15 cellular contexts compared by ENCODE assay signal in the genomic region with DNA sequence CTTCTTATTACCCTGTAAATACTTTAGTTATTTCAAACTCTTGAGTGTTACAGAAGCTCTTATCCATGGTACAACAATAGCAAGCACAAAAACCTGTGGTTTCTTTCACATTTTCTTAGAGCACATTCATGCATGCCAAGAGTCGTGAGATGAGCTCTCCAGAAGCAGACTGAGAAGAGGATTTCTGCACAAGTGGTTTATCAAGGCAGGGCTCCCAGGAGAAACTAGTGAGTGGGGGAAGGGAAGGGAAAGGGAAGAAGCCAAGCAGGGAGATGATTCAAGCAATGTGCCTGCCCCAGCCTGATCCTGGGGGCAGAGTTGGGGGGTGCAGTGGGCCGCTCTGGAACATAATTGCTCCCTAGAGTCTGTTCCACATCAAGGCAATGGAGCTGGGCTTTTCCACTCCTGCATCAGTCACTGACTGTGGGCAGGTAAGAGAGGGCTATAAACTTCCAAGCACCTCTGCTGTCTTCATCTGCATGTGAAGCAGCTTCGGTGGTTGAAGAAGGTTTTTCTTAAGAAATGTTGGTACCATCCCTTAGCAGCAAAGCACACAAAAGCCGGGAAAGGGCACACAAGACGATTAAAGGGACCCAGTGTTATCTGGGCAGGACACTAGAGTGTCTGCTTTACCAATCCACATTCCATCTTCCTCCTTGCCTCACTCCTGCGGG.
DNase-seq lines count a peak whose midpoint lies in the region; FAIRE-seq and TF ChIP-seq lines count a peak whose summit lies in the region.
"Had no signal": no experiment of that assay in that cellular context is flagged by ENCODE, and none has a peak within 500 bp of the region (broad histone marks: within the 10 kb centered on the region; RNA-seq: fewer than 3 reads in every experiment).

No MANE protein-coding gene starts in this region.

- peak overlapping the region; percentile 45 to 52 for H2BK12ac ChIP-seq in mesenchymal stem cell (ENCODE audit: low read length in 2 of 2)

- H4K91ac ChIP-seq in mesenchymal stem cell (ENCODE audit: low read length): peak overlapping the region; percentile 45

- H3K14ac ChIP-seq in mesenchymal stem cell (ENCODE audit: low read length in 2 of 2): no peak overlapping the region

- 47% methylated on average over 5 of the region's 6 CpGs for WGBS in mesenchymal stem cell

- H3K18ac ChIP-seq in mesenchymal stem cell (ENCODE audit: low read depth in 1 of 2, low read length in 2 of 2): peak overlapping the region in 1 of 2 experiments; percentile 25

- H3K4ac ChIP-seq in mesenchymal stem cell (ENCODE audit: low read depth in 1 of 2, low read length in 2 of 2): peak overlapping the region in 1 of 2 experiments; percentile 46

- H3K9me3 ChIP-seq in mesenchymal stem cell (ENCODE audit: control insufficient read depth, low read length): no peaks in the 10 kb centered on the region
- H3K9me3 ChIP-seq: gastrocnemius medialis, spleen, upper lobe of right lung had no signal

- H3K4me2 ChIP-seq in mesenchymal stem cell (ENCODE audit: low read length, poor library complexity, severe bottlenecking): no peak overlapping the region

- H2BK15ac ChIP-seq in mesenchymal stem cell (ENCODE audit: low read depth, poor library complexity, severe bottlenecking): no peak overlapping the region

- peaks cover 20% of the 10 kb centered on the region for H3K79me1 ChIP-seq in mesenchymal stem cell (replicated peaks; ENCODE audit: low read length, poor library complexity, severe bottlenecking)

- peaks cover 0 to 3% of the 10 kb centered on the region in 2 experiments for H3K36me3 ChIP-seq in mesenchymal stem cell (ENCODE audit: control insufficient read depth in 1 of 2, insufficient read depth in 2 of 2, low read depth in 1 of 2, low read length in 2 of 2)
- H3K36me3 ChIP-seq: gastrocnemius medialis, spleen, upper lobe of right lung had no signal

- H3K27ac ChIP-seq in mesenchymal stem cell (ENCODE audit: low read length, poor library complexity, severe bottlenecking): peak overlapping the region; percentile 69
- H3K27ac ChIP-seq: gastrocnemius medialis, spleen, upper lobe of right lung had no signal

- no peak overlapping the region for H3K9ac ChIP-seq in mesenchymal stem cell (ENCODE audit: low read length)

- DNase-seq in AG08395 (ENCODE audit: low spot score) (peak; percentile 72), HTR-8/SVneo (ENCODE audit: insufficient read length, low spot score) (no peak), choroid plexus epithelial cell (ENCODE audit: low read depth) (peak; percentile 74), mesenchymal stem cell (peak; percentile 88), GM20000 (ENCODE audit: low spot score) (no peak), NAMALWA (ENCODE audit: low spot score) (no peak)
- no peak for DNase-seq in activated T-cell treated with anti-CD3 and anti-CD28 coated beads, Interleukin-2, amount 50 U/mL, for 48 hours
- no peak for DNase-seq in effector CD8-positive, alpha-beta T cell (lab: John Stamatoyannopoulos, UW)
- DNase-seq: activated naive CD4-positive, alpha-beta T cell treated with anti-CD3 and anti-CD28 coated beads, Interleukin-2, amount 50 U/mL, for 16 hours; cortex of kidney; gastrocnemius medialis; left colon; NCI-H446 treated with DMSO at 0.1 percent for 48 hours; spleen; upper lobe of right lung had no signal

- H3K4me3 ChIP-seq in choroid plexus epithelial cell (ENCODE audit: low read depth, low read length): no peak overlapping the region
- H3K4me3 ChIP-seq in mesenchymal stem cell (ENCODE audit: insufficient read depth in 1 of 2, low read depth in 1 of 2, low read length in 2 of 2): no peak overlapping the region
- H3K4me3 ChIP-seq: gastrocnemius medialis, spleen, upper lobe of right lung had no signal

- no peak overlapping the region for H2AFZ ChIP-seq in mesenchymal stem cell (ENCODE audit: low read depth, low read length)

- no peak overlapping the region for H3K23ac ChIP-seq in mesenchymal stem cell (ENCODE audit: low read length in 2 of 2)

- no peak overlapping the region for H4K8ac ChIP-seq in mesenchymal stem cell (ENCODE audit: low read length)

- no peak overlapping the region for H2BK5ac ChIP-seq in mesenchymal stem cell (ENCODE audit: low read depth, low read length, poor library complexity, severe bottlenecking)

- no peak overlapping the region for H2BK120ac ChIP-seq in mesenchymal stem cell (ENCODE audit: low read depth, low read length)

- FAIRE-seq in HTR-8/SVneo (lab: Jason Lieb, UNC): peak; percentile 4

- peaks cover 0 to under 1% of the 10 kb centered on the region in 2 experiments for H3K27me3 ChIP-seq in mesenchymal stem cell (ENCODE audit: control insufficient read depth in 1 of 2, insufficient read depth in 1 of 2, low read length in 2 of 2)
- H3K27me3 ChIP-seq: gastrocnemius medialis, spleen, upper lobe of right lung had no signal

- peaks cover 17% of the 10 kb centered on the region for H3K4me1 ChIP-seq in mesenchymal stem cell (ENCODE audit: control insufficient read depth, insufficient read depth, low read depth, low read length)
- H3K4me1 ChIP-seq: upper lobe of right lung had no signal

- no peak for TF ChIP-seq CTCF in choroid plexus epithelial cell (conservative IDR thresholded peaks at IDR 0.05; ENCODE audit: low read depth, low read length)
- no peak for TF ChIP-seq CTCF in GM20000 (IDR thresholded peaks at IDR 0.05; ENCODE audit: extremely low read depth, missing control alignments)

- H2AK5ac ChIP-seq in mesenchymal stem cell (ENCODE audit: low read length, severe bottlenecking): peak overlapping the region; percentile 87

Comparison
In these comparisons a context has a peak if more than half of its experiments do, and no peak if none do; other contexts are left out.
1. DNase-seq: peak in AG08395 (single experiment), choroid plexus epithelial cell (single experiment) and mesenchymal stem cell (single experiment); none in HTR-8/SVneo (single experiment), activated T-cell treated with anti-CD3 and anti-CD28 coated beads, Interleukin-2, amount 50 U/mL, for 48 hours (0 of 2), GM20000 (single experiment), effector CD8-positive, alpha-beta T cell (single experiment) and NAMALWA (single experiment).